ENCODE assay signal across 9 cellular contexts in genomic region chr7:97025983-97026704, GRCh38. TPM values are rescaled to one million over a fixed set of nuclear protein-coding genes. Genes with fewer than 3 reads are reported as not detected.
A peak's percentile ranks its signal among the peaks of the same experiment; 100 is the strongest.
DNase-seq lines count a peak whose midpoint lies in the region; ATAC-seq and TF ChIP-seq lines count a peak whose summit lies in the region.
"Had no signal": no experiment of that assay in that cellular context is flagged by ENCODE, and none has a peak within 500 bp of the region (broad histone marks: within the 10 kb centered on the region; RNA-seq: fewer than 3 reads in every experiment).

No MANE protein-coding gene starts in this region.

- WGBS in HUES64: 1% methylated on average over 29 of the region's 29 CpGs

- no peaks in the 10 kb centered on the region for H3K9me3 ChIP-seq in HUES64 (ENCODE audit: insufficient read depth, low read depth, low read length)

- no peak for TF ChIP-seq CTCF in coronary artery (IDR thresholded peaks at IDR 0.05)

- peak; percentile 33 for DNase-seq in AG08395 (ENCODE audit: low spot score)
- no peak for DNase-seq in coronary artery (ENCODE audit: low spot score)
- peak; percentile 30 for DNase-seq in midbrain (lab: John Stamatoyannopoulos, UW)
- no peak for DNase-seq in NCI-H2196 treated with DMSO at 0.1 percent for 48 hours (lab: John Stamatoyannopoulos, UW; ENCODE audit: unreplicated experiment)
- DNase-seq in superior temporal gyrus (ENCODE audit: extremely low spot score): no peak
- no peak for DNase-seq in NCI-H82 (lab: John Stamatoyannopoulos, UW)
- DNase-seq: NCI-H524 had no signal

- H3K27me3 ChIP-seq in HUES64 (ENCODE audit: insufficient read depth, low read length): peaks cover 82% of the 10 kb centered on the region

- ATAC-seq in HG03354 (IDR thresholded peaks at IDR 0.05; ENCODE audit: poor library complexity, severe bottlenecking, unreplicated experiment): no peak

- no peak overlapping the region for H3K9ac ChIP-seq in HUES64 (ENCODE audit: low read depth, low read length)

- H3K4me3 ChIP-seq in HUES64 (ENCODE audit: low read length) (peak overlapping the region; percentile 29), coronary artery (peak overlapping the region; percentile 71)

- H3K4me1 ChIP-seq in HUES64 (ENCODE audit: insufficient read depth, low read length): peaks cover 38% of the 10 kb centered on the region

- no peaks in the 10 kb centered on the region for H3K36me3 ChIP-seq in HUES64 (ENCODE audit: insufficient read depth, low read length)

- no peak overlapping the region for H3K27ac ChIP-seq in HUES64 (ENCODE audit: low read depth, low read length)
- no peak overlapping the region for H3K27ac ChIP-seq in coronary artery

RNA-seq across cellular contexts. Expression of gene DLX5, which starts 1.5 kb away (rescaled TPM):
- polyA plus RNA-seq in HUES64 (2013, experiment 1 of 2): 1.0 TPM
- 0.57 TPM for polyA plus RNA-seq in HUES64 (2013, experiment 2 of 2)

RNA-seq across cellular contexts. Expression of gene DLX6, which starts 20.8 kb away (rescaled TPM):
- polyA plus RNA-seq in HUES64 (2013, experiment 1 of 2): 0.10 TPM
- not detected for polyA plus RNA-seq in HUES64 (2013, experiment 2 of 2)

Comparison
In these comparisons a context has a peak if more than half of its experiments do, and no peak if none do; other contexts are left out.
1. DNase-seq: peak in AG08395 (single experiment) and midbrain (single experiment); none in coronary artery (single experiment), NCI-H2196 treated with DMSO at 0.1 percent for 48 hours (single experiment), superior temporal gyrus (single experiment) and NCI-H82 (single experiment).